Comparison of ENCODE assay signal across 13 cellular contexts in the genomic region with DNA sequence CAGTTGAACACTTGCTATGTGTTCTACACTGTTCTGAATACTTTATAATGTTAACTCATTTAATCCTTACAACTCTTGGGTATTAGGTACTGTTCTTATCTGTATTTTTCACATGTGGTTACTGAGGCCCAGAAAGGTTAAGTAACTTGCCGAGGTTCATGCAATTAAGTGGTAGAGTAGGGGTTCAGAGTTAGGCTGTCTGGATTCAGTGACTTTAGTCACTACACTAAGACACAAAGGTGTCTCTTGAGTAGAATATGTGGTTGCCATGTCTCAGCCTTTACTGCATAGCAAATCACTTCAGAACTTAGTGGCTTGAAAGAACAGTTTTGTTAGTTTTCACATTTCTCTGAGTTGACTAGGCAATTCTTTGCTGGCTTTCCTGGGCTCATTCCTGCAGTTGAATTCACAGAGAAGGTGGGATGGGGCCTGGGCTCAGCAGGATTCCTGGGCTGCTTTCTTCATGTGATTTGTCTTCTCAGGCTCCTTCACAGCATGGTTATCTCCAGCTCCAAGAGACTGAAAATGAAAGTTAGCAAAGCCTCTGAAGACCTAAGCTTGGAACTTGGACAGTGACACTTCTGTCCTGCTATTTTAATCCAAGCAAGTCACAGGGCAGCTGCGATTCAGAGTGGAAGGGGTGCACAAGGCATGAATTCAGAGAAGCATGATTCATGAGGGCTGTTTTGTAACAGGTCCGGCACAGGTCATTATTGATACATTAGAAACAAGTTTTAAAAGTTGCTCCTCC.
DNase-seq lines count a peak whose midpoint lies in the region; ATAC-seq, FAIRE-seq and TF ChIP-seq lines count a peak whose summit lies in the region.
"Had no signal": no experiment of that assay in that cellular context is flagged by ENCODE, and none has a peak within 500 bp of the region (broad histone marks: within the 10 kb centered on the region; RNA-seq: fewer than 3 reads in every experiment).

No MANE protein-coding gene starts in this region.

- no peaks in the 10 kb centered on the region for H3K9me3 Mint-ChIP-seq in activated CD4-positive, alpha-beta memory T cell treated with anti-CD3 and anti-CD28 coated beads, Interleukin-2, amount 10 ng/mL, durations not matched to agents 7 days and 5 days
- H3K9me3 Mint-ChIP-seq: activated naive CD4-positive, alpha-beta T cell treated with anti-CD3 and anti-CD28 coated beads, Interleukin-2, amount 50 U/mL, for 24 hours; CD14-positive monocyte had no signal

- BruUV-seq in HepG2 (replicated peaks; lab: Mats Ljungman, UMichigan): no TSS peak

- no peak for TF ChIP-seq EP300 in HepG2 (IDR thresholded peaks at IDR 0.05; ENCODE audit: low read depth in 2 of 2, low read length in 2 of 2)
- TF ChIP-seq EP300 in HepG2 (CRISPR knock-in tag; IDR thresholded peaks at IDR 0.05; ENCODE audit: borderline replicate concordance): no peak

- H3K4me2 ChIP-seq in GM23248 (ENCODE audit: unreplicated experiment) (peak overlapping the region; percentile 56), HepG2 (ENCODE audit: low read depth, low read length) (no peak overlapping the region)

- WGBS in GM23248 (ENCODE audit: low coverage in 1 of 2, low lambda C conversion rate in 2 of 2, missing lambda C conversion rate in 2 of 2), 2 experiments: 40 to 54% methylated on average over 3 of the region's 3 CpGs
- WGBS in psoas muscle, 3 donors: 42 to 54% (median 45%) methylated on average over 3 of the region's 3 CpGs
- 100% methylated on average over 3 of the region's 3 CpGs for WGBS in HepG2 (ENCODE audit: low lambda C conversion rate)

- H3K4me1 ChIP-seq in GM23248 (ENCODE audit: insufficient read depth) (peaks cover 17% of the 10 kb centered on the region), psoas muscle (peaks cover 18% of the 10 kb centered on the region), HepG2 (ENCODE audit: insufficient read depth, low read length) (no peaks in the 10 kb centered on the region)

- in situ Hi-C loops in GM23248 (cut with MboI): no loop called here
- in situ Hi-C loops in HepG2 (cut with HindIII; ENCODE audit: extremely low pct_ligation_motif_present, low pct_unique_long_range_greater_than_20kb): no loop called here

- peaks cover 40% of the 10 kb centered on the region for H3K79me2 ChIP-seq in GM23248 (ENCODE audit: insufficient read depth)
- H3K79me2 ChIP-seq in HepG2 (ENCODE audit: insufficient read depth, low read length): no peaks in the 10 kb centered on the region

- no peak for TF ChIP-seq CTCF in psoas muscle (IDR thresholded peaks at IDR 0.05)
- TF ChIP-seq CTCF in HepG2 (CRISPR knock-in tag; IDR thresholded peaks at IDR 0.05): no peak

- H3K27ac Mint-ChIP-seq in activated CD4-positive, alpha-beta memory T cell treated with anti-CD3 and anti-CD28 coated beads, Interleukin-2, amount 10 ng/mL, durations not matched to agents 7 days and 5 days: no peak overlapping the region
- H3K27ac Mint-ChIP-seq: activated naive CD4-positive, alpha-beta T cell treated with anti-CD3 and anti-CD28 coated beads, Interleukin-2, amount 50 U/mL, for 24 hours had no signal

- intact Hi-C loops in psoas muscle (cut with DNase I) (loop anchor here in 1 of 2 donors (5.0 kb wide), 1 partner anchor 58 kb away; no protein-coding TSS in a partner anchor), HepG2 (cut with micrococcal nuclease; ENCODE audit: unreplicated experiment) (no loop called here)

- TF ChIP-seq POLR2A in HepG2 (IDR thresholded peaks at IDR 0.05; ENCODE audit: insufficient read depth in 1 of 2, low read depth in 2 of 2, low read length in 2 of 2): no peak

- CTCF ChIA-PET in activated CD4-positive, alpha-beta memory T cell treated with anti-CD3 and anti-CD28 coated beads, Interleukin-2, amount 10 ng/mL, durations not matched to agents 7 days and 5 days (lab: Charles Lee): no interaction called here
- CTCF ChIA-PET in HepG2 (lab: Yijun Ruan, JAX; ENCODE audit: low intra/inter-chr PET ratio, low total read pairs): no interaction called here

- H3K27ac ChIP-seq in GM23248 (peak overlapping the region; percentile 60), psoas muscle (peak overlapping the region; percentile 83), HepG2 (ENCODE audit: extremely low read length, insufficient read depth, low read length) (no peak overlapping the region)

- no peaks in the 10 kb centered on the region for H3K9me2 ChIP-seq in GM23248 (ENCODE audit: insufficient read depth)

- no peaks in the 10 kb centered on the region for H3K27me3 Mint-ChIP-seq in activated CD4-positive, alpha-beta memory T cell treated with anti-CD3 and anti-CD28 coated beads, Interleukin-2, amount 10 ng/mL, durations not matched to agents 7 days and 5 days
- H3K27me3 Mint-ChIP-seq: activated naive CD4-positive, alpha-beta T cell treated with anti-CD3 and anti-CD28 coated beads, Interleukin-2, amount 50 U/mL, for 24 hours had no signal

- H3F3A ChIP-seq in GM23248 (ENCODE audit: insufficient read depth): peaks cover 32% of the 10 kb centered on the region

- no peaks in the 10 kb centered on the region for H3K27me3 ChIP-seq in GM23248 (replicated peaks; ENCODE audit: insufficient read depth)
- H3K27me3 ChIP-seq in psoas muscle (ENCODE audit: insufficient read depth in 3 of 3, low read length in 2 of 3): no peaks in the 10 kb centered on the region
- no peaks in the 10 kb centered on the region for H3K27me3 ChIP-seq in HepG2 (ENCODE audit: control insufficient read depth in 1 of 2, insufficient read depth in 2 of 2, low read length in 2 of 2)

- H3K36me3 ChIP-seq in GM23248 (ENCODE audit: low read depth) (peaks cover 46% of the 10 kb centered on the region), psoas muscle (ENCODE audit: insufficient read depth in 1 of 2, low read depth in 1 of 2) (peaks cover 5 to 85% of the 10 kb centered on the region in 2 donors), HepG2 (replicated peaks in 1 of 2; ENCODE audit: control insufficient read depth in 1 of 2, insufficient read depth in 2 of 2, low read length in 2 of 2) (peaks cover 20 to 73% of the 10 kb centered on the region in 2 experiments)

- peaks cover 17% of the 10 kb centered on the region for H3K4me1 Mint-ChIP-seq in activated CD4-positive, alpha-beta memory T cell treated with anti-CD3 and anti-CD28 coated beads, Interleukin-2, amount 10 ng/mL, durations not matched to agents 7 days and 5 days

- H3K9ac ChIP-seq in GM23248 (peak overlapping the region; percentile 51), HepG2 (ENCODE audit: insufficient read depth, low read depth, low read length) (no peak overlapping the region)

- FAIRE-seq in HepG2 (lab: Jason Lieb, UNC): no peak

- ATAC-seq in psoas muscle: peak; percentile 98 to 99 (median 98)
- ATAC-seq in GM21717 (IDR thresholded peaks at IDR 0.05; ENCODE audit: unreplicated experiment): no peak
- no peak for ATAC-seq in HepG2

- H2AFZ ChIP-seq in GM23248: no peak overlapping the region
- H2AFZ ChIP-seq in HepG2 (ENCODE audit: low read length): no peak overlapping the region

- H3K9me3 ChIP-seq in GM23248 (ENCODE audit: low read depth): no peaks in the 10 kb centered on the region
- H3K9me3 ChIP-seq in psoas muscle: no peaks in the 10 kb centered on the region
- no peaks in the 10 kb centered on the region for H3K9me3 ChIP-seq in HepG2 (ENCODE audit: low read length)

- POLR2A ChIA-PET in activated CD4-positive, alpha-beta memory T cell treated with anti-CD3 and anti-CD28 coated beads, Interleukin-2, amount 10 ng/mL, durations not matched to agents 7 days and 5 days (lab: Charles Lee): no interaction called here
- POLR2A ChIA-PET in HepG2 (lab: Yijun Ruan, JAX): no interaction called here

- peaks cover 37% of the 10 kb centered on the region for H3K36me3 Mint-ChIP-seq in activated CD4-positive, alpha-beta memory T cell treated with anti-CD3 and anti-CD28 coated beads, Interleukin-2, amount 10 ng/mL, durations not matched to agents 7 days and 5 days (ENCODE audit: low read depth)

- H3K4me3 ChIP-seq in GM23248 (peak overlapping the region; percentile 42), psoas muscle (peak overlapping the region; percentile 45), HepG2 (replicated peaks in 1 of 3; ENCODE audit: insufficient read depth in 1 of 3, low read depth in 2 of 3, low read length in 3 of 3) (no peak overlapping the region)

- H4K20me1 ChIP-seq in GM23248 (ENCODE audit: insufficient read depth) (no peaks in the 10 kb centered on the region), HepG2 (ENCODE audit: insufficient read depth, low read length) (no peaks in the 10 kb centered on the region)

- TF ChIP-seq RAD21 in HepG2 (CRISPR knock-in tag; IDR thresholded peaks at IDR 0.05): no peak

- DNase-seq in GM23248 (peak; percentile 70), amniotic epithelial cell (ENCODE audit: low read depth) (peak; percentile 55), hepatic stellate cell (ENCODE audit: low spot score) (peak; percentile 27), psoas muscle (peak; percentile 27 to 65), NCI-H1105 (lab: John Stamatoyannopoulos, UW) (no peak), HepG2 (ENCODE audit: low spot score) (no peak)
- no peak for DNase-seq in activated CD4-positive, alpha-beta memory T cell treated with anti-CD3 and anti-CD28 coated beads, Interleukin-2, amount 10 ng/mL, durations not matched to agents 7 days and 5 days
- DNase-seq: effector CD4-positive, alpha-beta T cell; NCI-H1092 treated with DMSO at 0.1 percent for 48 hours; stimulated activated CD4-positive, alpha-beta T cell treated with anti-CD3 and anti-CD28 coated beads, Interleukin-4, amount 100 ng/mL, for 1 hour had no signal

- H3K4me3 Mint-ChIP-seq in activated CD4-positive, alpha-beta memory T cell treated with anti-CD3 and anti-CD28 coated beads, Interleukin-2, amount 10 ng/mL, durations not matched to agents 7 days and 5 days: no peak overlapping the region
- H3K4me3 Mint-ChIP-seq: activated naive CD4-positive, alpha-beta T cell treated with anti-CD3 and anti-CD28 coated beads, Interleukin-2, amount 50 U/mL, for 24 hours; CD14-positive monocyte had no signal

TF ChIP-seq in HepG2, 621 proteins besides CTCF, POLR2A, EP300 and RAD21 (continues in another document):
- TF ChIP-seq, protein P1, sequence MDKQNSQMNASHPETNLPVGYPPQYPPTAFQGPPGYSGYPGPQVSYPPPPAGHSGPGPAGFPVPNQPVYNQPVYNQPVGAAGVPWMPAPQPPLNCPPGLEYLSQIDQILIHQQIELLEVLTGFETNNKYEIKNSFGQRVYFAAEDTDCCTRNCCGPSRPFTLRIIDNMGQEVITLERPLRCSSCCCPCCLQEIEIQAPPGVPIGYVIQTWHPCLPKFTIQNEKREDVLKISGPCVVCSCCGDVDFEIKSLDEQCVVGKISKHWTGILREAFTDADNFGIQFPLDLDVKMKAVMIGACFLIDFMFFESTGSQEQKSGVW (CRISPR knock-in tag; IDR thresholded peaks at IDR 0.05; ENCODE audit: borderline replicate concordance): no peak
- TF ChIP-seq CBX1 (IDR thresholded peaks at IDR 0.05; ENCODE audit: low read depth): no peak
- TF ChIP-seq HDAC1 (CRISPR knock-in tag; IDR thresholded peaks at IDR 0.05): no peak
- TF ChIP-seq ELF1 (CRISPR knock-in tag; IDR thresholded peaks at IDR 0.05): no peak
- TF ChIP-seq NFATC3 (CRISPR knock-in tag; IDR thresholded peaks at IDR 0.05): no peak

Comparison
In these comparisons a context has a peak if more than half of its experiments do, and no peak if none do; other contexts are left out.
1. DNase-seq: peak in GM23248 (single experiment), amniotic epithelial cell (single experiment), hepatic stellate cell (single experiment) and psoas muscle (2 of 2); none in activated CD4-positive, alpha-beta memory T cell treated with anti-CD3 and anti-CD28 coated beads, Interleukin-2, amount 10 ng/mL, durations not matched to agents 7 days and 5 days (single experiment), NCI-H1105 (single experiment) and HepG2 (single experiment).
2. H3K4me3 ChIP-seq: peak in GM23248 (single experiment) and psoas muscle (single experiment); none in HepG2 (0 of 3).
3. ATAC-seq: peak in psoas muscle (4 of 4); none in GM21717 (single experiment) and HepG2 (single experiment).